In the genomic region with DNA sequence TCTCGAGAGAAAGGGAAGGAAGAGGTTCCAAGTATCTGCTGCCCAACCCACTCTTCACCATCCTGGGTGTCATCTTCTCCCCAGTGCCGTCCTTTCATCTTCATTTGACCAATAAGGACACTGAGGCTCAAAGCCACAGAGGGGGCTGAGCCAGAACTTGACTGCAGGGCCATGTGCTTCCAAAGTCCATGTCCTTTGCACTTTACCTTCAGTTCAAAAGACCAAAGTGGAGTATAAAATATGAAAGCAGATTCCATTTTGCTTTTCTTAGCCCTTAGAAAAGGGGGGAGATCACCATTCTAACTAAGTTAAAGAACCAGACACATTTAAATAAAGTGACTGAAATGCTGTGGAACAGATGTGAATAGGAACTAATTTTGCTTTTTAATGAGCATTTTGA, we compare ENCODE assay signal across 1 cellular context.
TF ChIP-seq lines count a peak whose summit lies in the region.

No MANE protein-coding gene starts in this region.

TF ChIP-seq in H1, 55 proteins besides CTCF, POLR2A, EP300 and RAD21:
- no peak for TF ChIP-seq CHD2 (IDR thresholded peaks at IDR 0.05; ENCODE audit: low read length)
- TF ChIP-seq POLR2AphosphoS5 (IDR thresholded peaks at IDR 0.05; ENCODE audit: low read depth, low read length) = no peak
- no peak for TF ChIP-seq SRF (IDR thresholded peaks at IDR 0.05; ENCODE audit: low read depth, low read length)
- no peak for TF ChIP-seq SAP30 (IDR thresholded peaks at IDR 0.05; ENCODE audit: insufficient read depth, insufficient replicate concordance, low read length)
- no peak for TF ChIP-seq TEAD4 (IDR thresholded peaks at IDR 0.05; ENCODE audit: low read depth, low read length)
- TF ChIP-seq GABPA (IDR thresholded peaks at IDR 0.05; ENCODE audit: borderline replicate concordance, insufficient read depth, low read length) = no peak
- TF ChIP-seq KDM1A (IDR thresholded peaks at IDR 0.05; ENCODE audit: borderline replicate concordance, low read length) = no peak
- TF ChIP-seq EZH2 (IDR thresholded peaks at IDR 0.05; ENCODE audit: low read depth, low read length, severe bottlenecking) = no peak
- no peak for TF ChIP-seq NRF1 (IDR thresholded peaks at IDR 0.05; ENCODE audit: low read depth, low read length)
